ENCODE assay signal across 1 cellular context in genomic region chr17:68512247-68512966, GRCh38.
A peak's percentile ranks its signal among the peaks of the same experiment; 100 is the strongest.
TF ChIP-seq lines count a peak whose summit lies in the region.

Gene PRKAR1A, plus strand, starts transcription at chr17:68512430. Its CDS starts 2,970 bp downstream, at chr17:68515400.

TF ChIP-seq in HEK293, 187 proteins besides CTCF, POLR2A, EP300 and RAD21 (continued from another document):
- no peak for TF ChIP-seq ZNF280C (tag by site-specific recombination; IDR thresholded peaks at IDR 0.05)
- peak; percentile 9; the same call in 1 of the 2 replicates for TF ChIP-seq ZNF501 (tag by site-specific recombination; IDR thresholded peaks at IDR 0.05)
- TF ChIP-seq YY1 (tag by site-specific recombination; IDR thresholded peaks at IDR 0.05): peak; percentile 57
- TF ChIP-seq KLF9 (tag by site-specific recombination; IDR thresholded peaks at IDR 0.05; ENCODE audit: low read depth): peak; percentile 91
- 0 out of 2 replicates have a peak, but pooled peaks have one; percentile 5 for TF ChIP-seq EGR2 (tag by site-specific recombination; IDR thresholded peaks at IDR 0.05; ENCODE audit: low read depth)
- TF ChIP-seq PBX3 (CRISPR knock-in tag; IDR thresholded peaks at IDR 0.05): peak; percentile 71
- no peak for TF ChIP-seq ZNF639 (tag by site-specific recombination; IDR thresholded peaks at IDR 0.05)
- no peak for TF ChIP-seq ZNF132 (tag by site-specific recombination; IDR thresholded peaks at IDR 0.05; ENCODE audit: borderline replicate concordance)
- TF ChIP-seq OVOL3 (tag by site-specific recombination; IDR thresholded peaks at IDR 0.05): no peak
- TF ChIP-seq ZNF362 (tag by site-specific recombination; IDR thresholded peaks at IDR 0.05): no peak
- 0 out of 2 replicates have a peak, but pooled peaks have one; percentile 1 for TF ChIP-seq REST (tag by site-specific recombination; IDR thresholded peaks at IDR 0.05)
- no peak for TF ChIP-seq ZNF239 (tag by site-specific recombination; IDR thresholded peaks at IDR 0.05)
